1 cellular context compared by ENCODE assay signal in the genomic region with DNA sequence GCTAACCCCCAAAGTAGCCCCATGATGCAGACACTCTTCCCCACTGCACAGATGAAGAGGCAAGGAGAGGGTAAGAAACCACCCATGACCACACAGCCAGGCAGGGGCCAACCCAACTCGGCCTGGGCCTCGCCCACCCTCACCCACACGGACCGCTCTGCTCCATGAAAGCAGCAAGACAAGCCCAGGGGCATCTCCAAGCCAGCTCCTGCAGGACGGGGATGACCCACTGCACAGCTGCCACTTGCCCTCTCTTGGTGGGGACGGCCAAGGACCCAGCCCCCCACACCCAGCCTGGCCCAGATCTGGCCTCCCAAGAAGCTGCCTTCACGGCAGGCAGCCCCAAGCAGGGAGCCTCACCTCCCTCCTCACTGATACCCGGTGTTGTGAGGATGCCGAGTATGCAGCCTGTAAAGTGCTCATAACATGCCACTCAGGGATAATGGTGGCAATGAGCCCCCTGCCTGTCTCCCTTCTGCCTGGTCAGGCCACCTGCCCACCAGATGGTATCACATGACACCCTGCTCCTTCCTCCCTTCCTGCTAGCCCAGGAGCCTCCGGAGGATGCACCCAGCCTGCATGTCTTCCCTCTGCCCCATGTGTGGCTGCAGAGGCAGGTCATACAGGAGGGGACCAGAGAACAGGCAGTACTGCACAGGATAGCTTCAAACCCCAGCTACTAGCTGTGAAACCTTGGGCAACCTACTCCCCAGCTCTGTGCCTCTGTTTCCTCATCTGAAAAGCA.
TF ChIP-seq lines count a peak whose summit lies in the region.

No MANE protein-coding gene starts in this region.

TF ChIP-seq in HepG2, 621 proteins besides CTCF, POLR2A, EP300 and RAD21:
- TF ChIP-seq CEBPG (CRISPR knock-in tag; IDR thresholded peaks at IDR 0.05) = no peak
- TF ChIP-seq, protein P1, sequence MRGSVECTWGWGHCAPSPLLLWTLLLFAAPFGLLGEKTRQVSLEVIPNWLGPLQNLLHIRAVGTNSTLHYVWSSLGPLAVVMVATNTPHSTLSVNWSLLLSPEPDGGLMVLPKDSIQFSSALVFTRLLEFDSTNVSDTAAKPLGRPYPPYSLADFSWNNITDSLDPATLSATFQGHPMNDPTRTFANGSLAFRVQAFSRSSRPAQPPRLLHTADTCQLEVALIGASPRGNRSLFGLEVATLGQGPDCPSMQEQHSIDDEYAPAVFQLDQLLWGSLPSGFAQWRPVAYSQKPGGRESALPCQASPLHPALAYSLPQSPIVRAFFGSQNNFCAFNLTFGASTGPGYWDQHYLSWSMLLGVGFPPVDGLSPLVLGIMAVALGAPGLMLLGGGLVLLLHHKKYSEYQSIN (CRISPR knock-in tag; IDR thresholded peaks at IDR 0.05; ENCODE audit: borderline replicate concordance) = no peak
- TF ChIP-seq SNAI1 (CRISPR knock-in tag; IDR thresholded peaks at IDR 0.05; ENCODE audit: borderline replicate concordance) = no peak
- TF ChIP-seq, protein P2, sequence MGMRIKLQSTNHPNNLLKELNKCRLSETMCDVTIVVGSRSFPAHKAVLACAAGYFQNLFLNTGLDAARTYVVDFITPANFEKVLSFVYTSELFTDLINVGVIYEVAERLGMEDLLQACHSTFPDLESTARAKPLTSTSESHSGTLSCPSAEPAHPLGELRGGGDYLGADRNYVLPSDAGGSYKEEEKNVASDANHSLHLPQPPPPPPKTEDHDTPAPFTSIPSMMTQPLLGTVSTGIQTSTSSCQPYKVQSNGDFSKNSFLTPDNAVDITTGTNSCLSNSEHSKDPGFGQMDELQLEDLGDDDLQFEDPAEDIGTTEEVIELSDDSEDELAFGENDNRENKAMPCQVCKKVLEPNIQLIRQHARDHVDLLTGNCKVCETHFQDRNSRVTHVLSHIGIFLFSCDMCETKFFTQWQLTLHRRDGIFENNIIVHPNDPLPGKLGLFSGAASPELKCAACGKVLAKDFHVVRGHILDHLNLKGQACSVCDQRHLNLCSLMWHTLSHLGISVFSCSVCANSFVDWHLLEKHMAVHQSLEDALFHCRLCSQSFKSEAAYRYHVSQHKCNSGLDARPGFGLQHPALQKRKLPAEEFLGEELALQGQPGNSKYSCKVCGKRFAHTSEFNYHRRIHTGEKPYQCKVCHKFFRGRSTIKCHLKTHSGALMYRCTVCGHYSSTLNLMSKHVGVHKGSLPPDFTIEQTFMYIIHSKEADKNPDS (CRISPR knock-in tag; IDR thresholded peaks at IDR 0.05) = no peak
- no peak for TF ChIP-seq WIZ (CRISPR knock-in tag; IDR thresholded peaks at IDR 0.05)
- TF ChIP-seq ZNF878 (CRISPR knock-in tag; IDR thresholded peaks at IDR 0.05) = no peak
- TF ChIP-seq ARNT (IDR thresholded peaks at IDR 0.05) = no peak
- no peak for TF ChIP-seq GABPA (IDR thresholded peaks at IDR 0.05; ENCODE audit: low read depth, low read length)
- no peak for TF ChIP-seq GABPA (CRISPR knock-in tag; IDR thresholded peaks at IDR 0.05; ENCODE audit: low read depth)
- no peak for TF ChIP-seq MYNN (CRISPR knock-in tag; IDR thresholded peaks at IDR 0.05; ENCODE audit: low read depth)
- TF ChIP-seq NFE2 (CRISPR knock-in tag; IDR thresholded peaks at IDR 0.05) = no peak
- TF ChIP-seq TBL1XR1 (IDR thresholded peaks at IDR 0.05; ENCODE audit: borderline replicate concordance, low read length, partially characterized antibody) = no peak
- TF ChIP-seq BHLHE40 (IDR thresholded peaks at IDR 0.05; ENCODE audit: low read length) = no peak
